Comparison of ENCODE assay signal across 1 cellular context in genomic region chr1:179882253-179883039, GRCh38.
TF ChIP-seq lines count a peak whose summit lies in the region.

Gene TOR1AIP1 (plus strand): TSS chr1:179882285. CDS start chr1:179882503, 218 bp downstream.

TF ChIP-seq in H1, 55 proteins besides CTCF, POLR2A, EP300 and RAD21:
- TF ChIP-seq CTBP2 (IDR thresholded peaks at IDR 0.05; ENCODE audit: borderline replicate concordance, insufficient read depth, insufficient read length, low read length) (no peak), NANOG (IDR thresholded peaks at IDR 0.05; ENCODE audit: insufficient read depth, low read depth, low read length, poor library complexity, severe bottlenecking) (no peak), POU5F1 (IDR thresholded peaks at IDR 0.05; ENCODE audit: low read depth, low read length) (no peak), RNF2 (IDR thresholded peaks at IDR 0.05; ENCODE audit: borderline replicate concordance, low read depth, low read length, missing control alignments, poor library complexity, severe bottlenecking) (no peak), SP2 (IDR thresholded peaks at IDR 0.05; ENCODE audit: low read length) (no peak), TAF1 (IDR thresholded peaks at IDR 0.05; ENCODE audit: low read depth, low read length) (peak; percentile 91), CBX8 (IDR thresholded peaks at IDR 0.05; ENCODE audit: borderline replicate concordance, low read depth, low read length) (no peak), SIRT6 (IDR thresholded peaks at IDR 0.05; ENCODE audit: low read length) (no peak), TBP (IDR thresholded peaks at IDR 0.05; ENCODE audit: low read depth, low read length) (peak; percentile 88), JUN (IDR thresholded peaks at IDR 0.05; ENCODE audit: low read depth, low read length) (no peak), RBBP5 (IDR thresholded peaks at IDR 0.05; ENCODE audit: borderline replicate concordance, low read depth, low read length) (peak; percentile 92), CBX5 (IDR thresholded peaks at IDR 0.05; ENCODE audit: low read depth, low read length) (no peak), CREB1 (IDR thresholded peaks at IDR 0.05) (peak; percentile 90), RXRA (IDR thresholded peaks at IDR 0.05; ENCODE audit: insufficient read depth, low read depth, low read length) (no peak), HDAC2 (IDR thresholded peaks at IDR 0.05; ENCODE audit: borderline replicate concordance in 1 of 2, low read depth in 2 of 2, low read length in 2 of 2) (no peak), USF2 (IDR thresholded peaks at IDR 0.05; ENCODE audit: low read length) (no peak; the same call in 1 of the 2 replicates), GABPA (IDR thresholded peaks at IDR 0.05; ENCODE audit: borderline replicate concordance, insufficient read depth, low read length) (peak; percentile 96), KDM1A (IDR thresholded peaks at IDR 0.05; ENCODE audit: borderline replicate concordance, low read length) (no peak; the same call in 1 of the 2 replicates), SP1 (IDR thresholded peaks at IDR 0.05; ENCODE audit: low read depth, low read length) (peak; percentile 79), SIN3A (conservative IDR thresholded peaks at IDR 0.05 in 1 of 2, IDR thresholded peaks at IDR 0.05 in 1 of 2; ENCODE audit: low read depth in 1 of 2, low read length in 2 of 2) (peak; percentile 76 to 94; a peak in 3 of 4 replicates), MAX (IDR thresholded peaks at IDR 0.05) (peak; percentile 35), BACH1 (IDR thresholded peaks at IDR 0.05; ENCODE audit: low read length) (no peak; the same call in 1 of the 2 replicates), PHF8 (conservative IDR thresholded peaks at IDR 0.05; ENCODE audit: low read depth, low read length) (peak; percentile 99), ATF2 (IDR thresholded peaks at IDR 0.05; ENCODE audit: low read length) (no peak; the same call in 1 of the 2 replicates), TAF7 (optimal IDR thresholded peaks at IDR 0.05; ENCODE audit: borderline replicate concordance, low read depth, low read length) (peak; percentile 80), JUND (IDR thresholded peaks at IDR 0.05; ENCODE audit: low read length) (peak; percentile 42; the same call in 1 of the 2 replicates), KDM4A (IDR thresholded peaks at IDR 0.05; ENCODE audit: low read depth, low read length, severe bottlenecking) (peak; percentile 88), ASH2L (IDR thresholded peaks at IDR 0.05; ENCODE audit: low read length) (peak; percentile 98), POLR2AphosphoS5 (IDR thresholded peaks at IDR 0.05; ENCODE audit: low read depth, low read length) (peak; percentile 99), YY1 (IDR thresholded peaks at IDR 0.05; ENCODE audit: low read depth, low read length) (peak; percentile 98), BCL11A (IDR thresholded peaks at IDR 0.05; ENCODE audit: low read depth in 2 of 2, low read length in 2 of 2) (no peak), CHD1 (IDR thresholded peaks at IDR 0.05; ENCODE audit: low read depth, low read length) (no peak), NRF1 (IDR thresholded peaks at IDR 0.05; ENCODE audit: low read depth, low read length) (peak; percentile 77), KDM5A (IDR thresholded peaks at IDR 0.05; ENCODE audit: low read length) (peak; percentile 65; the same call in 1 of the 2 replicates), SIX5 (IDR thresholded peaks at IDR 0.05; ENCODE audit: low read depth, low read length) (peak; percentile 94), FOSL1 (IDR thresholded peaks at IDR 0.05; ENCODE audit: insufficient read depth, low read depth, low read length) (no peak), EZH2 (IDR thresholded peaks at IDR 0.05; ENCODE audit: low read depth, low read length, severe bottlenecking) (no peak), SUZ12 (IDR thresholded peaks at IDR 0.05; ENCODE audit: low read length) (no peak), CEBPB (IDR thresholded peaks at IDR 0.05; ENCODE audit: low read depth, low read length) (no peak), SP4 (IDR thresholded peaks at IDR 0.05; ENCODE audit: low read length) (peak; percentile 67; the same call in 1 of the 2 replicates), EGR1 (IDR thresholded peaks at IDR 0.05; ENCODE audit: borderline replicate concordance, low read depth, low read length) (peak; percentile 70; the same call in 1 of the 2 replicates), HDAC6 (IDR thresholded peaks at IDR 0.05; ENCODE audit: low read depth, low read length) (no peak), E2F6 (IDR thresholded peaks at IDR 0.05) (peak; percentile 59), SAP30 (IDR thresholded peaks at IDR 0.05; ENCODE audit: insufficient read depth, insufficient replicate concordance, low read length) (no peak), BRCA1 (IDR thresholded peaks at IDR 0.05; ENCODE audit: low read depth, low read length) (no peak), TCF12 (IDR thresholded peaks at IDR 0.05; ENCODE audit: low read depth, low read length) (0 out of 2 replicates have a peak, but pooled peaks have one; percentile 43), GTF2F1 (IDR thresholded peaks at IDR 0.05; ENCODE audit: borderline replicate concordance, low read depth, low read length) (0 out of 2 replicates have a peak, but pooled peaks have one; percentile 63), CHD2 (IDR thresholded peaks at IDR 0.05; ENCODE audit: low read length) (peak; percentile 71), TEAD4 (IDR thresholded peaks at IDR 0.05; ENCODE audit: low read depth, low read length) (no peak), RFX5 (IDR thresholded peaks at IDR 0.05; ENCODE audit: borderline replicate concordance, low read depth, low read length) (no peak), ZNF274 (IDR thresholded peaks at IDR 0.05; ENCODE audit: borderline replicate concordance, extremely low read depth, low read length) (no peak), SRF (IDR thresholded peaks at IDR 0.05; ENCODE audit: low read depth, low read length) (peak; percentile 74), MAFK (IDR thresholded peaks at IDR 0.05; ENCODE audit: low read depth, low read length) (no peak; the same call in 1 of the 2 replicates)
- TF ChIP-seq, protein P1, sequence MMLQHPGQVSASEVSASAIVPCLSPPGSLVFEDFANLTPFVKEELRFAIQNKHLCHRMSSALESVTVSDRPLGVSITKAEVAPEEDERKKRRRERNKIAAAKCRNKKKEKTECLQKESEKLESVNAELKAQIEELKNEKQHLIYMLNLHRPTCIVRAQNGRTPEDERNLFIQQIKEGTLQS (IDR thresholded peaks at IDR 0.05; ENCODE audit: insufficient read depth, low read depth, low read length): no peak
- TF ChIP-seq, protein P2, sequence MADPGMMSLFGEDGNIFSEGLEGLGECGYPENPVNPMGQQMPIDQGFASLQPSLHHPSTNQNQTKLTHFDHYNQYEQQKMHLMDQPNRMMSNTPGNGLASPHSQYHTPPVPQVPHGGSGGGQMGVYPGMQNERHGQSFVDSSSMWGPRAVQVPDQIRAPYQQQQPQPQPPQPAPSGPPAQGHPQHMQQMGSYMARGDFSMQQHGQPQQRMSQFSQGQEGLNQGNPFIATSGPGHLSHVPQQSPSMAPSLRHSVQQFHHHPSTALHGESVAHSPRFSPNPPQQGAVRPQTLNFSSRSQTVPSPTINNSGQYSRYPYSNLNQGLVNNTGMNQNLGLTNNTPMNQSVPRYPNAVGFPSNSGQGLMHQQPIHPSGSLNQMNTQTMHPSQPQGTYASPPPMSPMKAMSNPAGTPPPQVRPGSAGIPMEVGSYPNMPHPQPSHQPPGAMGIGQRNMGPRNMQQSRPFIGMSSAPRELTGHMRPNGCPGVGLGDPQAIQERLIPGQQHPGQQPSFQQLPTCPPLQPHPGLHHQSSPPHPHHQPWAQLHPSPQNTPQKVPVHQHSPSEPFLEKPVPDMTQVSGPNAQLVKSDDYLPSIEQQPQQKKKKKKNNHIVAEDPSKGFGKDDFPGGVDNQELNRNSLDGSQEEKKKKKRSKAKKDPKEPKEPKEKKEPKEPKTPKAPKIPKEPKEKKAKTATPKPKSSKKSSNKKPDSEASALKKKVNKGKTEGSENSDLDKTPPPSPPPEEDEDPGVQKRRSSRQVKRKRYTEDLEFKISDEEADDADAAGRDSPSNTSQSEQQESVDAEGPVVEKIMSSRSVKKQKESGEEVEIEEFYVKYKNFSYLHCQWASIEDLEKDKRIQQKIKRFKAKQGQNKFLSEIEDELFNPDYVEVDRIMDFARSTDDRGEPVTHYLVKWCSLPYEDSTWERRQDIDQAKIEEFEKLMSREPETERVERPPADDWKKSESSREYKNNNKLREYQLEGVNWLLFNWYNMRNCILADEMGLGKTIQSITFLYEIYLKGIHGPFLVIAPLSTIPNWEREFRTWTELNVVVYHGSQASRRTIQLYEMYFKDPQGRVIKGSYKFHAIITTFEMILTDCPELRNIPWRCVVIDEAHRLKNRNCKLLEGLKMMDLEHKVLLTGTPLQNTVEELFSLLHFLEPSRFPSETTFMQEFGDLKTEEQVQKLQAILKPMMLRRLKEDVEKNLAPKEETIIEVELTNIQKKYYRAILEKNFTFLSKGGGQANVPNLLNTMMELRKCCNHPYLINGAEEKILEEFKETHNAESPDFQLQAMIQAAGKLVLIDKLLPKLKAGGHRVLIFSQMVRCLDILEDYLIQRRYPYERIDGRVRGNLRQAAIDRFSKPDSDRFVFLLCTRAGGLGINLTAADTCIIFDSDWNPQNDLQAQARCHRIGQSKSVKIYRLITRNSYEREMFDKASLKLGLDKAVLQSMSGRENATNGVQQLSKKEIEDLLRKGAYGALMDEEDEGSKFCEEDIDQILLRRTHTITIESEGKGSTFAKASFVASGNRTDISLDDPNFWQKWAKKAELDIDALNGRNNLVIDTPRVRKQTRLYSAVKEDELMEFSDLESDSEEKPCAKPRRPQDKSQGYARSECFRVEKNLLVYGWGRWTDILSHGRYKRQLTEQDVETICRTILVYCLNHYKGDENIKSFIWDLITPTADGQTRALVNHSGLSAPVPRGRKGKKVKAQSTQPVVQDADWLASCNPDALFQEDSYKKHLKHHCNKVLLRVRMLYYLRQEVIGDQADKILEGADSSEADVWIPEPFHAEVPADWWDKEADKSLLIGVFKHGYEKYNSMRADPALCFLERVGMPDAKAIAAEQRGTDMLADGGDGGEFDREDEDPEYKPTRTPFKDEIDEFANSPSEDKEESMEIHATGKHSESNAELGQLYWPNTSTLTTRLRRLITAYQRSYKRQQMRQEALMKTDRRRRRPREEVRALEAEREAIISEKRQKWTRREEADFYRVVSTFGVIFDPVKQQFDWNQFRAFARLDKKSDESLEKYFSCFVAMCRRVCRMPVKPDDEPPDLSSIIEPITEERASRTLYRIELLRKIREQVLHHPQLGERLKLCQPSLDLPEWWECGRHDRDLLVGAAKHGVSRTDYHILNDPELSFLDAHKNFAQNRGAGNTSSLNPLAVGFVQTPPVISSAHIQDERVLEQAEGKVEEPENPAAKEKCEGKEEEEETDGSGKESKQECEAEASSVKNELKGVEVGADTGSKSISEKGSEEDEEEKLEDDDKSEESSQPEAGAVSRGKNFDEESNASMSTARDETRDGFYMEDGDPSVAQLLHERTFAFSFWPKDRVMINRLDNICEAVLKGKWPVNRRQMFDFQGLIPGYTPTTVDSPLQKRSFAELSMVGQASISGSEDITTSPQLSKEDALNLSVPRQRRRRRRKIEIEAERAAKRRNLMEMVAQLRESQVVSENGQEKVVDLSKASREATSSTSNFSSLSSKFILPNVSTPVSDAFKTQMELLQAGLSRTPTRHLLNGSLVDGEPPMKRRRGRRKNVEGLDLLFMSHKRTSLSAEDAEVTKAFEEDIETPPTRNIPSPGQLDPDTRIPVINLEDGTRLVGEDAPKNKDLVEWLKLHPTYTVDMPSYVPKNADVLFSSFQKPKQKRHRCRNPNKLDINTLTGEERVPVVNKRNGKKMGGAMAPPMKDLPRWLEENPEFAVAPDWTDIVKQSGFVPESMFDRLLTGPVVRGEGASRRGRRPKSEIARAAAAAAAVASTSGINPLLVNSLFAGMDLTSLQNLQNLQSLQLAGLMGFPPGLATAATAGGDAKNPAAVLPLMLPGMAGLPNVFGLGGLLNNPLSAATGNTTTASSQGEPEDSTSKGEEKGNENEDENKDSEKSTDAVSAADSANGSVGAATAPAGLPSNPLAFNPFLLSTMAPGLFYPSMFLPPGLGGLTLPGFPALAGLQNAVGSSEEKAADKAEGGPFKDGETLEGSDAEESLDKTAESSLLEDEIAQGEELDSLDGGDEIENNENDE (IDR thresholded peaks at IDR 0.05; ENCODE audit: insufficient replicate concordance, low read length): no peak
